ENCODE assay signal across 8 cellular contexts in genomic region chr12:89051065-89051677, GRCh38.
DNase-seq lines count a peak whose midpoint lies in the region; ATAC-seq, FAIRE-seq and TF ChIP-seq lines count a peak whose summit lies in the region.

No MANE protein-coding gene starts in this region.

- CTCF ChIA-PET in A549 (lab: Yijun Ruan, JAX) = interaction anchor here (0.6 to 4.0 kb wide), 30 partner anchors 9 to 476 kb away, joined by 3 to 30 read pairs (median 3); no protein-coding TSS in a partner anchor

- WGBS in A549 (ENCODE audit: missing lambda C conversion rate) = 1% methylated on average over 2 of the region's 2 CpGs

- H3K27me3 Mint-ChIP-seq in neural crest cell (ENCODE audit: low read depth) = no peaks in the 10 kb centered on the region

- H3K9me3 ChIP-seq in A549 = no peaks in the 10 kb centered on the region

- no peaks in the 10 kb centered on the region for H3K4me1 ChIP-seq in A549

- H3K27ac Mint-ChIP-seq in neural crest cell (ENCODE audit: unreplicated experiment) = no peak overlapping the region

- peak; percentile 95 to 98 for TF ChIP-seq RAD21 in A549 (conservative IDR thresholded peaks at IDR 0.05 in 1 of 2, IDR thresholded peaks at IDR 0.05 in 1 of 2)

- peak; percentile 51 to 74 for DNase-seq in A549 (ENCODE audit: low read depth in 1 of 2, low spot score in 1 of 2)
- no peak for DNase-seq in HFF-Myc (ENCODE audit: extremely low read depth, low read depth)
- DNase-seq in NCI-H1105 treated with DMSO at 0.1 percent for 48 hours (lab: John Stamatoyannopoulos, UW) = peak; percentile 68
- DNase-seq in SW480 (ENCODE audit: low spot score) = peak; percentile 59
- peak; percentile 87 for DNase-seq in fibroblast of peridontal ligament (ENCODE audit: extremely low read depth)
- peak; percentile 9 for DNase-seq in neural crest cell (ENCODE audit: low read depth, low spot score)

- TF ChIP-seq EP300 in A549 (IDR thresholded peaks at IDR 0.05) = no peak

- ATAC-seq in A549 (peak; percentile 80 to 92; a peak in 5 of 6 replicates), HG03025 (IDR thresholded peaks at IDR 0.05; ENCODE audit: low FRiP score, unreplicated experiment) (no peak)

- peak; percentile 94 for TF ChIP-seq CTCF in A549 (IDR thresholded peaks at IDR 0.05)
- peak; percentile 78 for TF ChIP-seq CTCF in HFF-Myc (IDR thresholded peaks at IDR 0.05; ENCODE audit: low read depth, low read length, missing control alignments)
- TF ChIP-seq CTCF in neural crest cell (conservative IDR thresholded peaks at IDR 0.05) = peak; percentile 93

- no peak overlapping the region for H3K27ac ChIP-seq in A549

- H3K4me3 Mint-ChIP-seq in neural crest cell = no peak overlapping the region

- no peak for TF ChIP-seq POLR2A in A549 (IDR thresholded peaks at IDR 0.05; ENCODE audit: low read length)

- peak; percentile 88 for FAIRE-seq in A549 (lab: Jason Lieb, UNC)
- FAIRE-seq in G401.6 (lab: Jason Lieb, UNC) = peak; percentile 96

- no peak overlapping the region for H3K4me2 ChIP-seq in A549

- no peaks in the 10 kb centered on the region for H3K36me3 Mint-ChIP-seq in neural crest cell (ENCODE audit: low read depth)

- no peak overlapping the region for H3K4me3 ChIP-seq in A549
- no peak overlapping the region for H3K4me3 ChIP-seq in HFF-Myc (replicated peaks; ENCODE audit: low read depth, low read length)

- POLR2A ChIA-PET in A549 (lab: Yijun Ruan, JAX) = interaction anchor here (2.0 kb wide), 1 partner anchor 301 kb away, joined by 4 read pairs; the partner anchor contains the start of gene DUSP6

- peaks cover 43% of the 10 kb centered on the region for H3K4me1 Mint-ChIP-seq in neural crest cell

- no peaks in the 10 kb centered on the region for H3K9me3 Mint-ChIP-seq in neural crest cell

TF ChIP-seq in A549, 52 proteins besides CTCF, POLR2A, EP300 and RAD21:
- no peak for TF ChIP-seq CHD4 (IDR thresholded peaks at IDR 0.05; ENCODE audit: borderline replicate concordance)
- TF ChIP-seq SMC3 (IDR thresholded peaks at IDR 0.05) = peak; percentile 97
- peak; percentile 73; the same call in 1 of the 2 replicates for TF ChIP-seq HOXB5 (CRISPR knock-in tag; IDR thresholded peaks at IDR 0.05)
